In the genomic region with DNA sequence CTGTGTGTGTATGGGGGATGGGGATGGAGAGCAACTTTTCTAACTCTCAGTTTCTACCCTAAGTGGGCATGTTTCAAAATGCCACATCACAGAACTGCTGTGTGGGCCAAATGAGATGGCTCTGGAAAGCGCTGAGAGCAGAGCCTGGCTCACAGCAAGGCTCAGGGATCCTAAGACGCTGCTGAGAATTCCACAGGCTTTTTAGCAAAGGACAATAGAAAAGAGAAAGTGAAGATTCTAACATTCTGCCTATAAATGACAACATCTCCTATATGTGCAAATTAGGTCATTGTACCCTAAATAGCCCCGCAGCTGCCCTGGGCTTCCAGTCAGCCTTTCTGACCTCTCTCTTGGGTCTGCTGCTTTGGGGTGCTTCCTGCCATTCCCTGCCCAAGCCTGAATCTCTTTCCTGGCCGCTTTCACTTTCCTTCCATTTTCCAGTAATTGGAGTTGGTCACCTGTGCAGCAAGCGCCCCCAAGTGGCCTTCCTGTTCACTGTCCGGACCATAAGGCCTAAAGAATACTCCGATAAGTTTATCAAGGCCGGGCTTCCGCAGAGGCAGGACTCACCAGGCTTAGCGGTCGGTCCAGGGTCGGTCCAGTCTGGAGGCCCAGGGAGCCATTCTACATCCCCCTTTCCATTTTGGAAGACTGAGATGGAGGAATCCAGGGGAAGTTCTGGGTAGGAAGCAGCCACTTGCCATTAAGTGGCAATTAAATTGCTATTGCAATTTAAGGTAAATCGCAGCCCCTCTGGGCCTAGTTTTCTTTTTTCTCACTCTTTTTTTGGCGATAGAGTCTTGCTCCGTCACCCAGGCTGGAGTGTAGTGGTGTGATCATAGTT, we compare ENCODE assay signal across 8 cellular contexts. TPM values are rescaled to one million over a fixed set of nuclear protein-coding genes. Genes with fewer than 3 reads are reported as not detected.
DNase-seq lines count a peak whose midpoint lies in the region; ATAC-seq lines count a peak whose summit lies in the region.

No MANE protein-coding gene starts in this region.

- DNase-seq in Ammon's horn (ENCODE audit: low spot score) (peak; percentile 94), HCEC 1CT (peak; percentile 85), NCI-H460 (ENCODE audit: extremely low read depth, low read depth) (peak; percentile 91), left lobe of liver (ENCODE audit: low spot score) (peak; percentile 87)
- DNase-seq in activated CD4-positive, alpha-beta T cell treated with anti-CD3 and anti-CD28 coated beads for 48 hours: peak; percentile 82
- DNase-seq in stimulated activated CD4-positive, alpha-beta T cell treated with anti-CD3 and anti-CD28 coated beads, Interleukin-1b, Interleukin-23, amount 100 ng/mL, for 48 hours: peak; percentile 74

- ATAC-seq in left lobe of liver (peak; percentile 98), HG03196 (IDR thresholded peaks at IDR 0.05; ENCODE audit: unreplicated experiment) (no peak)

- peak overlapping the region; percentile 79 for H3K27ac ChIP-seq in cingulate gyrus (ENCODE audit: low read depth, low read length)

RNA-seq across cellular contexts. Expression of a gene that starts 6.7 kb away (rescaled TPM):
- total RNA-seq in NCI-H460 (2014; rRNA removed; shearing (Covaris generic)): 18.4 and 23.8 TPM in 2 replicates
- 22.5 and 24.5 TPM in 2 replicates for polyA plus RNA-seq in NCI-H460 (2014; cell fraction: nucleus; rRNA removed)
- 5.1 TPM for total RNA-seq in left lobe of liver

RNA-seq across cellular contexts. Expression of a gene that starts 30.4 kb away (rescaled TPM):
- 16.2 and 16.9 TPM in 2 replicates for total RNA-seq in NCI-H460 (2014; rRNA removed; shearing (Covaris generic))
- polyA plus RNA-seq in NCI-H460 (2014; cell fraction: nucleus; rRNA removed): 19.4 and 56.5 TPM in 2 replicates
- total RNA-seq in left lobe of liver: 21.7 TPM

RNA-seq across cellular contexts. Expression of a gene that starts 36.4 kb away (rescaled TPM):
- 17.7 and 24.6 TPM in 2 replicates for total RNA-seq in NCI-H460 (2014; rRNA removed; shearing (Covaris generic))
- polyA plus RNA-seq in NCI-H460 (2014; cell fraction: nucleus; rRNA removed): 50.1 and 82.0 TPM in 2 replicates
- total RNA-seq in left lobe of liver: 28.9 TPM

RNA-seq across cellular contexts. Expression of a gene that starts 54.3 kb away (rescaled TPM):
- total RNA-seq in NCI-H460 (2014; rRNA removed; shearing (Covaris generic)): not detected in 2 replicates
- not detected in 2 replicates for polyA plus RNA-seq in NCI-H460 (2014; cell fraction: nucleus; rRNA removed)
- not detected for total RNA-seq in left lobe of liver
